16 cellular contexts compared by ENCODE assay signal in the genomic region with DNA sequence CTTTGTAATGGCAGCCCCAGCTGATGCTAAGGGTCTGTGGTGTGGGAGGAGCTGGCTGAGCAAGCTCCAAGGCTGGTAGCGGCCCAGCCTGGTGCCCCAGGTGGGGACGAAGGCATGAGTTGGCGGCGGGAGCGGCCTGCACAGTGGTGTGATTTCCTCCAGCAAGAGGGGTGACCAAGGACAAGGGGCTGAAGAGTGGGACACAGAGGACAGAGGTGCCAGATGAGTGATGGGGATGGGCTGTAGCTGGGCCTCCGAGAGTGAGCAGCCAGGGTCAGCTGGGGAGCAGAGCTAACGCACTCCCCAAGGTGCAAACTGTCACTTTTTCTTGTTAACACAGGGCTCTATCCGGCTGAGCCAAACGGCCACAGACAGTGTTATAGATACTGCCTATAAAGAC.
DNase-seq lines count a peak whose midpoint lies in the region; ATAC-seq and TF ChIP-seq lines count a peak whose summit lies in the region.
"Had no signal": no experiment of that assay in that cellular context is flagged by ENCODE, and none has a peak within 500 bp of the region (broad histone marks: within the 10 kb centered on the region; RNA-seq: fewer than 3 reads in every experiment).

No MANE protein-coding gene starts in this region.

- DNase-seq in immature natural killer cell, result peak; percentile 50 to 53 (median 52)
- DNase-seq in natural killer cell treated with Interleukin-12 subunit alpha and Interleukin-12 subunit beta and Interleukin-15 and Interleukin-18, amount 100 ng/mL, for 72 hours (ENCODE audit: low spot score), result no peak
- DNase-seq in stimulated activated naive CD8-positive, alpha-beta T cell treated with anti-CD3 and anti-CD28 coated beads, Interleukin-15, Interleukin-2, amounts not matched to agents 100 U/mL and 50 U/mL, for 24 hours, result no peak
- no peak for DNase-seq in activated effector memory CD4-positive, alpha-beta T cell treated with Interleukin-2 at 50 U/mL for 16 hours
- no peak for DNase-seq in substantia nigra (lab: John Stamatoyannopoulos, UW)
- no peak for DNase-seq in posterior vena cava (ENCODE audit: low spot score)
- DNase-seq in WTC11 (ENCODE audit: low spot score), result no peak
- DNase-seq: C1 segment of cervical spinal cord; Calu3; CD4-positive, alpha-beta memory T cell; COR-L47; DMS53; DMS79 treated with DMSO at 0.1 percent for 48 hours; GF-D8; GOT3; HCEC 1CT had no signal

- H3K27me3 Mint-ChIP-seq in immature natural killer cell (ENCODE audit: low read depth in 3 of 3) (peaks cover 1 to 4% (median 3%) of the 10 kb centered on the region in 3 donors), WTC11 (ENCODE audit: low read depth) (peaks cover 8% of the 10 kb centered on the region)
- no peaks in the 10 kb centered on the region for H3K27me3 Mint-ChIP-seq in natural killer cell treated with Interleukin-12 subunit alpha and Interleukin-12 subunit beta and Interleukin-15 and Interleukin-18, amount 100 ng/mL, for 72 hours

- H3K4me1 Mint-ChIP-seq in immature natural killer cell, result peaks cover 16 to 32% of the 10 kb centered on the region in 2 donors
- H3K4me1 Mint-ChIP-seq in natural killer cell treated with Interleukin-12 subunit alpha and Interleukin-12 subunit beta and Interleukin-15 and Interleukin-18, amount 100 ng/mL, for 72 hours (ENCODE audit: low read depth in 2 of 2), result peaks cover 5 to 8% of the 10 kb centered on the region in 2 donors
- H3K4me1 Mint-ChIP-seq in WTC11, result peaks cover 6% of the 10 kb centered on the region
- H3K4me1 Mint-ChIP-seq: CD4-positive, alpha-beta memory T cell had no signal

- intact Hi-C loops in posterior vena cava (cut with DNase I), result no loop called here

- no peak for TF ChIP-seq CTCF in WTC11 (IDR thresholded peaks at IDR 0.05)

- peak; percentile 56 to 68 for ATAC-seq in natural killer cell treated with Interleukin-12 subunit alpha and Interleukin-12 subunit beta and Interleukin-15 and Interleukin-18, amount 100 ng/mL, for 72 hours
- peak; percentile 37 for ATAC-seq in stimulated activated naive CD8-positive, alpha-beta T cell treated with anti-CD3 and anti-CD28 coated beads, Interleukin-15, Interleukin-2, amounts not matched to agents 100 U/mL and 50 U/mL, for 24 hours
- no peak for ATAC-seq in WTC11

- H3K9me3 Mint-ChIP-seq in immature natural killer cell (no peaks in the 10 kb centered on the region), WTC11 (no peaks in the 10 kb centered on the region)
- H3K9me3 Mint-ChIP-seq in natural killer cell treated with Interleukin-12 subunit alpha and Interleukin-12 subunit beta and Interleukin-15 and Interleukin-18, amount 100 ng/mL, for 72 hours, result no peaks in the 10 kb centered on the region
- H3K9me3 Mint-ChIP-seq: CD4-positive, alpha-beta memory T cell had no signal

- H3K27ac Mint-ChIP-seq in immature natural killer cell (no peak overlapping the region), WTC11 (no peak overlapping the region)
- H3K27ac Mint-ChIP-seq in natural killer cell treated with Interleukin-12 subunit alpha and Interleukin-12 subunit beta and Interleukin-15 and Interleukin-18, amount 100 ng/mL, for 72 hours, result no peak overlapping the region

- no peak overlapping the region for H3K27ac ChIP-seq in substantia nigra (ENCODE audit: low read depth, low read length, poor library complexity, severe bottlenecking)

- H3K36me3 Mint-ChIP-seq in immature natural killer cell (no peaks in the 10 kb centered on the region), WTC11 (no peaks in the 10 kb centered on the region)
- H3K36me3 Mint-ChIP-seq in natural killer cell treated with Interleukin-12 subunit alpha and Interleukin-12 subunit beta and Interleukin-15 and Interleukin-18, amount 100 ng/mL, for 72 hours, result no peaks in the 10 kb centered on the region
- H3K36me3 Mint-ChIP-seq: CD4-positive, alpha-beta memory T cell had no signal

- POLR2A ChIA-PET in WTC11 (lab: Charles Lee), result no interaction called here

- CTCF ChIA-PET in WTC11 (lab: Charles Lee), result no interaction called here

- H3K4me3 Mint-ChIP-seq in immature natural killer cell, result no peak overlapping the region
- no peak overlapping the region for H3K4me3 Mint-ChIP-seq in natural killer cell treated with Interleukin-12 subunit alpha and Interleukin-12 subunit beta and Interleukin-15 and Interleukin-18, amount 100 ng/mL, for 72 hours
- H3K4me3 Mint-ChIP-seq in WTC11, result no peak overlapping the region
- H3K4me3 Mint-ChIP-seq: CD4-positive, alpha-beta memory T cell had no signal

TF ChIP-seq in WTC11, 78 proteins besides CTCF, POLR2A, EP300 and RAD21:
- TF ChIP-seq PREB (CRISPR knock-in tag; IDR thresholded peaks at IDR 0.05; ENCODE audit: borderline replicate concordance) (no peak), ZNF138 (CRISPR knock-in tag; conservative IDR thresholded peaks at IDR 0.05) (no peak), FOXP1 (CRISPR knock-in tag; IDR thresholded peaks at IDR 0.05; ENCODE audit: borderline replicate concordance) (no peak), ZNF232 (CRISPR knock-in tag; IDR thresholded peaks at IDR 0.05) (no peak), NR2C2 (CRISPR knock-in tag; IDR thresholded peaks at IDR 0.05) (no peak), ETV6 (CRISPR knock-in tag; IDR thresholded peaks at IDR 0.05) (no peak)
- TF ChIP-seq, protein P1, sequence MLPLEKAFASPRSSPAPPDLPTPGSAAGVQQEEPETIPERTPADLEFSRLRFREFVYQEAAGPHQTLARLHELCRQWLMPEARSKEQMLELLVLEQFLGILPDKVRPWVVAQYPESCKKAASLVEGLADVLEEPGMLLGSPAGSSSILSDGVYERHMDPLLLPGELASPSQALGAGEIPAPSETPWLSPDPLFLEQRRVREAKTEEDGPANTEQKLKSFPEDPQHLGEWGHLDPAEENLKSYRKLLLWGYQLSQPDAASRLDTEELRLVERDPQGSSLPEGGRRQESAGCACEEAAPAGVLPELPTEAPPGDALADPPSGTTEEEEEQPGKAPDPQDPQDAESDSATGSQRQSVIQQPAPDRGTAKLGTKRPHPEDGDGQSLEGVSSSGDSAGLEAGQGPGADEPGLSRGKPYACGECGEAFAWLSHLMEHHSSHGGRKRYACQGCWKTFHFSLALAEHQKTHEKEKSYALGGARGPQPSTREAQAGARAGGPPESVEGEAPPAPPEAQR (CRISPR knock-in tag; IDR thresholded peaks at IDR 0.05), result no peak
- TF ChIP-seq, protein P2, sequence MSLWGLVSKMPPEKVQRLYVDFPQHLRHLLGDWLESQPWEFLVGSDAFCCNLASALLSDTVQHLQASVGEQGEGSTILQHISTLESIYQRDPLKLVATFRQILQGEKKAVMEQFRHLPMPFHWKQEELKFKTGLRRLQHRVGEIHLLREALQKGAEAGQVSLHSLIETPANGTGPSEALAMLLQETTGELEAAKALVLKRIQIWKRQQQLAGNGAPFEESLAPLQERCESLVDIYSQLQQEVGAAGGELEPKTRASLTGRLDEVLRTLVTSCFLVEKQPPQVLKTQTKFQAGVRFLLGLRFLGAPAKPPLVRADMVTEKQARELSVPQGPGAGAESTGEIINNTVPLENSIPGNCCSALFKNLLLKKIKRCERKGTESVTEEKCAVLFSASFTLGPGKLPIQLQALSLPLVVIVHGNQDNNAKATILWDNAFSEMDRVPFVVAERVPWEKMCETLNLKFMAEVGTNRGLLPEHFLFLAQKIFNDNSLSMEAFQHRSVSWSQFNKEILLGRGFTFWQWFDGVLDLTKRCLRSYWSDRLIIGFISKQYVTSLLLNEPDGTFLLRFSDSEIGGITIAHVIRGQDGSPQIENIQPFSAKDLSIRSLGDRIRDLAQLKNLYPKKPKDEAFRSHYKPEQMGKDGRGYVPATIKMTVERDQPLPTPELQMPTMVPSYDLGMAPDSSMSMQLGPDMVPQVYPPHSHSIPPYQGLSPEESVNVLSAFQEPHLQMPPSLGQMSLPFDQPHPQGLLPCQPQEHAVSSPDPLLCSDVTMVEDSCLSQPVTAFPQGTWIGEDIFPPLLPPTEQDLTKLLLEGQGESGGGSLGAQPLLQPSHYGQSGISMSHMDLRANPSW (CRISPR knock-in tag; conservative IDR thresholded peaks at IDR 0.05; ENCODE audit: low read depth), result no peak
- TF ChIP-seq, protein P3, sequence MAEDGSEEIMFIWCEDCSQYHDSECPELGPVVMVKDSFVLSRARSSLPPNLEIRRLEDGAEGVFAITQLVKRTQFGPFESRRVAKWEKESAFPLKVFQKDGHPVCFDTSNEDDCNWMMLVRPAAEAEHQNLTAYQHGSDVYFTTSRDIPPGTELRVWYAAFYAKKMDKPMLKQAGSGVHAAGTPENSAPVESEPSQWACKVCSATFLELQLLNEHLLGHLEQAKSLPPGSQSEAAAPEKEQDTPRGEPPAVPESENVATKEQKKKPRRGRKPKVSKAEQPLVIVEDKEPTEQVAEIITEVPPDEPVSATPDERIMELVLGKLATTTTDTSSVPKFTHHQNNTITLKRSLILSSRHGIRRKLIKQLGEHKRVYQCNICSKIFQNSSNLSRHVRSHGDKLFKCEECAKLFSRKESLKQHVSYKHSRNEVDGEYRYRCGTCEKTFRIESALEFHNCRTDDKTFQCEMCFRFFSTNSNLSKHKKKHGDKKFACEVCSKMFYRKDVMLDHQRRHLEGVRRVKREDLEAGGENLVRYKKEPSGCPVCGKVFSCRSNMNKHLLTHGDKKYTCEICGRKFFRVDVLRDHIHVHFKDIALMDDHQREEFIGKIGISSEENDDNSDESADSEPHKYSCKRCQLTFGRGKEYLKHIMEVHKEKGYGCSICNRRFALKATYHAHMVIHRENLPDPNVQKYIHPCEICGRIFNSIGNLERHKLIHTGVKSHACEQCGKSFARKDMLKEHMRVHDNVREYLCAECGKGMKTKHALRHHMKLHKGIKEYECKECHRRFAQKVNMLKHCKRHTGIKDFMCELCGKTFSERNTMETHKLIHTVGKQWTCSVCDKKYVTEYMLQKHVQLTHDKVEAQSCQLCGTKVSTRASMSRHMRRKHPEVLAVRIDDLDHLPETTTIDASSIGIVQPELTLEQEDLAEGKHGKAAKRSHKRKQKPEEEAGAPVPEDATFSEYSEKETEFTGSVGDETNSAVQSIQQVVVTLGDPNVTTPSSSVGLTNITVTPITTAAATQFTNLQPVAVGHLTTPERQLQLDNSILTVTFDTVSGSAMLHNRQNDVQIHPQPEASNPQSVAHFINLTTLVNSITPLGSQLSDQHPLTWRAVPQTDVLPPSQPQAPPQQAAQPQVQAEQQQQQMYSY (CRISPR knock-in tag; IDR thresholded peaks at IDR 0.05), result no peak

Comparison
In these comparisons a context has a peak if more than half of its experiments do, and no peak if none do; other contexts are left out.
1. DNase-seq: peak in immature natural killer cell (3 of 3); none in natural killer cell treated with Interleukin-12 subunit alpha and Interleukin-12 subunit beta and Interleukin-15 and Interleukin-18, amount 100 ng/mL, for 72 hours (single experiment), stimulated activated naive CD8-positive, alpha-beta T cell treated with anti-CD3 and anti-CD28 coated beads, Interleukin-15, Interleukin-2, amounts not matched to agents 100 U/mL and 50 U/mL, for 24 hours (single experiment), activated effector memory CD4-positive, alpha-beta T cell treated with Interleukin-2 at 50 U/mL for 16 hours (single experiment), substantia nigra (0 of 49), posterior vena cava (single experiment) and WTC11 (single experiment).